8 cellular contexts compared by ENCODE assay signal in the genomic region with DNA sequence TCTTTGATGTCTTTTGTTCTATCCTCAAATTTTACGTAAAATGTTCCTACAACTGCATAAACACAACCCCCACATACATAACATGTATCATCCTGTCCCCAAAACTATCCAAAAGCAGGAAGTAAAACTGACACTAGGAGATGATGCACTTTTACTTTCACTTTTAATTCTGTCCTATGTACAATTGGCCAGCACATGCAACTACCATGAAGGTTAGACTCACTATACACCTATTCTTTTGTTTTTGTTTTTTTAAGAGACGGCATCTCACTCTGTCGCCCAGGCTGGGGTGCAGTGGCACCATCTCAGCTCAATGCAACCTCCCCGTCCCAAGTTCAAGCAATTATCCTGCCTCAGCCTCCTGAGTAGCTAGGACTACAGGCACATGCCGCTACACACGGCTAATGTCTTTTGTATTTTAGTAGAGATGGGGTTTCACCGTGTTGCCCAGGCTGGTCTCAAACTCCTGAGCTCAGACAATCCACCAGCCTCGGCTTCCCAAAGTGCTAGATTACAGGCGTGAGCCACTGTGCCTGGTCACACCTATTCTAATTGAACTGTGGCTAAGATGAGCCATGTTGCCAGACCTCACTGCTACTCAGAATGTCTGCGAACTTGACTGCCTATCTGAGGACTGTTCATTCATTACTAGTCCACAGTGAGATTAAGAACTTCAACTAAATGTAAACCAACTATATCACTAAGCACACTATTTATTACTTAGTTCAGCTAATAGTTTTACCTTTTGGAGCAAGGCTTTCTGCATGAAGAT. TPM values are rescaled to one million over a fixed set of nuclear protein-coding genes. Genes with fewer than 3 reads are reported as not detected.
DNase-seq lines count a peak whose midpoint lies in the region; ATAC-seq, FAIRE-seq and TF ChIP-seq lines count a peak whose summit lies in the region.

No MANE protein-coding gene starts in this region.

- CTCF ChIA-PET in activated CD8-positive, alpha-beta T cell treated with anti-CD3 and anti-CD28 coated beads, Interleukin-2, amount 10 ng/mL, durations not matched to agents 7 days and 5 days (lab: Charles Lee): interaction anchor here (2.9 kb wide), 1 partner anchor 9 kb away, joined by 10 read pairs; no protein-coding TSS in a partner anchor

- H3K4me1 Mint-ChIP-seq in activated CD8-positive, alpha-beta T cell treated with anti-CD3 and anti-CD28 coated beads, Interleukin-2, amount 10 ng/mL, durations not matched to agents 7 days and 5 days (ENCODE audit: low read depth): peaks cover 22% of the 10 kb centered on the region
- peaks cover 12% of the 10 kb centered on the region for H3K4me1 Mint-ChIP-seq in stimulated activated effector memory CD8-positive, alpha-beta T cell treated with anti-CD3 and anti-CD28 coated beads, Interleukin-12 subunit alpha, Interleukin-12 subunit beta, amount 100 ng/mL, for 72 hours

- peak; percentile 73 for FAIRE-seq in GM12892 (lab: Jason Lieb, UNC)

- no peak for TF ChIP-seq POLR2A in GM12892 (IDR thresholded peaks at IDR 0.05; ENCODE audit: low read depth, low read length)

- DNase-seq in GM12892 (ENCODE audit: insufficient read length) (no peak), foreskin keratinocyte (peak; percentile 37 to 65), SK-N-DZ (ENCODE audit: low spot score) (no peak), retina (no peak)
- DNase-seq in activated CD8-positive, alpha-beta T cell treated with anti-CD3 and anti-CD28 coated beads, Interleukin-2, amount 10 ng/mL, durations not matched to agents 7 days and 5 days: peak; percentile 38
- peak; percentile 5 to 63 for DNase-seq in stimulated activated effector memory CD8-positive, alpha-beta T cell treated with anti-CD3 and anti-CD28 coated beads, Interleukin-12 subunit alpha, Interleukin-12 subunit beta, amount 100 ng/mL, for 72 hours (ENCODE audit: low spot score in 2 of 2)

- H3K36me3 Mint-ChIP-seq in activated CD8-positive, alpha-beta T cell treated with anti-CD3 and anti-CD28 coated beads, Interleukin-2, amount 10 ng/mL, durations not matched to agents 7 days and 5 days (ENCODE audit: low read depth): peaks cover 7% of the 10 kb centered on the region
- peaks cover 18% of the 10 kb centered on the region for H3K36me3 Mint-ChIP-seq in stimulated activated effector memory CD8-positive, alpha-beta T cell treated with anti-CD3 and anti-CD28 coated beads, Interleukin-12 subunit alpha, Interleukin-12 subunit beta, amount 100 ng/mL, for 72 hours

- H3K4me1 ChIP-seq in foreskin keratinocyte: peaks cover 47% of the 10 kb centered on the region

- H3K27me3 Mint-ChIP-seq in activated CD8-positive, alpha-beta T cell treated with anti-CD3 and anti-CD28 coated beads, Interleukin-2, amount 10 ng/mL, durations not matched to agents 7 days and 5 days (ENCODE audit: low read depth): no peaks in the 10 kb centered on the region

- no peaks in the 10 kb centered on the region for H3K27me3 ChIP-seq in foreskin keratinocyte

- peaks cover 5% of the 10 kb centered on the region; the same call in 1 of the 2 replicates for H3K36me3 ChIP-seq in KOPT-K1 (ENCODE audit: insufficient read depth, low read length)

- peak overlapping the region; percentile 75 for H3K27ac ChIP-seq in KOPT-K1 (ENCODE audit: low read depth, low read length, poor library complexity, severe bottlenecking)
- peak overlapping the region; percentile 41 for H3K27ac ChIP-seq in foreskin keratinocyte

- peak overlapping the region; percentile 48 for H3K4me3 Mint-ChIP-seq in activated CD8-positive, alpha-beta T cell treated with anti-CD3 and anti-CD28 coated beads, Interleukin-2, amount 10 ng/mL, durations not matched to agents 7 days and 5 days
- peak overlapping the region; percentile 52 for H3K4me3 Mint-ChIP-seq in stimulated activated effector memory CD8-positive, alpha-beta T cell treated with anti-CD3 and anti-CD28 coated beads, Interleukin-12 subunit alpha, Interleukin-12 subunit beta, amount 100 ng/mL, for 72 hours

- ATAC-seq in GM21786 (IDR thresholded peaks at IDR 0.05; ENCODE audit: unreplicated experiment): peak; percentile 99
- peak; percentile 99 for ATAC-seq in activated CD8-positive, alpha-beta T cell treated with anti-CD3 and anti-CD28 coated beads, Interleukin-2, amount 10 ng/mL, durations not matched to agents 7 days and 5 days
- ATAC-seq in foreskin keratinocyte: peak; percentile 59
- ATAC-seq in stimulated activated effector memory CD8-positive, alpha-beta T cell treated with anti-CD3 and anti-CD28 coated beads, Interleukin-12 subunit alpha, Interleukin-12 subunit beta, amount 100 ng/mL, for 72 hours: peak; percentile 91

- peak overlapping the region; percentile 85 for H3K27ac Mint-ChIP-seq in activated CD8-positive, alpha-beta T cell treated with anti-CD3 and anti-CD28 coated beads, Interleukin-2, amount 10 ng/mL, durations not matched to agents 7 days and 5 days
- peak overlapping the region; percentile 84 for H3K27ac Mint-ChIP-seq in stimulated activated effector memory CD8-positive, alpha-beta T cell treated with anti-CD3 and anti-CD28 coated beads, Interleukin-12 subunit alpha, Interleukin-12 subunit beta, amount 100 ng/mL, for 72 hours

- POLR2A ChIA-PET in activated CD8-positive, alpha-beta T cell treated with anti-CD3 and anti-CD28 coated beads, Interleukin-2, amount 10 ng/mL, durations not matched to agents 7 days and 5 days (lab: Charles Lee): no interaction called here

- TF ChIP-seq CTCF in foreskin keratinocyte (conservative IDR thresholded peaks at IDR 0.05): no peak

- no peaks in the 10 kb centered on the region for H3K9me3 ChIP-seq in KOPT-K1 (ENCODE audit: insufficient read depth, low read length, poor library complexity, severe bottlenecking)

- H3K9me3 Mint-ChIP-seq in activated CD8-positive, alpha-beta T cell treated with anti-CD3 and anti-CD28 coated beads, Interleukin-2, amount 10 ng/mL, durations not matched to agents 7 days and 5 days (ENCODE audit: insufficient read depth): no peaks in the 10 kb centered on the region
- H3K9me3 Mint-ChIP-seq in stimulated activated effector memory CD8-positive, alpha-beta T cell treated with anti-CD3 and anti-CD28 coated beads, Interleukin-12 subunit alpha, Interleukin-12 subunit beta, amount 100 ng/mL, for 72 hours: no peaks in the 10 kb centered on the region

RNA-seq across cellular contexts. Expression of a gene that starts 48.0 kb away (rescaled TPM):
- polyA plus RNA-seq in GM12892 (2012; ENCODE audit: missing spikeins): 25.1 TPM
- 10 to 100 TPM; 49.3 to 50.4 TPM for total RNA-seq in activated CD8-positive, alpha-beta T cell treated with anti-CD3 and anti-CD28 coated beads, Interleukin-2, amount 10 ng/mL, durations not matched to agents 7 days and 5 days
- 31.2 and 32.1 TPM in 2 replicates for total RNA-seq in foreskin keratinocyte
- 31.1 and 35.8 TPM in 2 replicates for polyA plus RNA-seq in foreskin keratinocyte
- 14.9 and 28.1 TPM in 2 replicates for polyA plus RNA-seq in SK-N-DZ (2014; cell fraction: cytosol; rRNA removed)
- polyA plus RNA-seq in SK-N-DZ (2014; cell fraction: nucleus; rRNA removed): 10.4 and 27.1 TPM in 2 replicates

Comparison
In these comparisons a context has a peak if more than half of its experiments do, and no peak if none do; other contexts are left out.
1. DNase-seq: peak in activated CD8-positive, alpha-beta T cell treated with anti-CD3 and anti-CD28 coated beads, Interleukin-2, amount 10 ng/mL, durations not matched to agents 7 days and 5 days (single experiment), foreskin keratinocyte (2 of 2) and stimulated activated effector memory CD8-positive, alpha-beta T cell treated with anti-CD3 and anti-CD28 coated beads, Interleukin-12 subunit alpha, Interleukin-12 subunit beta, amount 100 ng/mL, for 72 hours (2 of 2); none in GM12892 (single experiment), SK-N-DZ (single experiment) and retina (single experiment).
2. Peak in every context shown above with its lines, with median percentiles within 50 percentile points of each other: ATAC-seq.